In the genomic region with DNA sequence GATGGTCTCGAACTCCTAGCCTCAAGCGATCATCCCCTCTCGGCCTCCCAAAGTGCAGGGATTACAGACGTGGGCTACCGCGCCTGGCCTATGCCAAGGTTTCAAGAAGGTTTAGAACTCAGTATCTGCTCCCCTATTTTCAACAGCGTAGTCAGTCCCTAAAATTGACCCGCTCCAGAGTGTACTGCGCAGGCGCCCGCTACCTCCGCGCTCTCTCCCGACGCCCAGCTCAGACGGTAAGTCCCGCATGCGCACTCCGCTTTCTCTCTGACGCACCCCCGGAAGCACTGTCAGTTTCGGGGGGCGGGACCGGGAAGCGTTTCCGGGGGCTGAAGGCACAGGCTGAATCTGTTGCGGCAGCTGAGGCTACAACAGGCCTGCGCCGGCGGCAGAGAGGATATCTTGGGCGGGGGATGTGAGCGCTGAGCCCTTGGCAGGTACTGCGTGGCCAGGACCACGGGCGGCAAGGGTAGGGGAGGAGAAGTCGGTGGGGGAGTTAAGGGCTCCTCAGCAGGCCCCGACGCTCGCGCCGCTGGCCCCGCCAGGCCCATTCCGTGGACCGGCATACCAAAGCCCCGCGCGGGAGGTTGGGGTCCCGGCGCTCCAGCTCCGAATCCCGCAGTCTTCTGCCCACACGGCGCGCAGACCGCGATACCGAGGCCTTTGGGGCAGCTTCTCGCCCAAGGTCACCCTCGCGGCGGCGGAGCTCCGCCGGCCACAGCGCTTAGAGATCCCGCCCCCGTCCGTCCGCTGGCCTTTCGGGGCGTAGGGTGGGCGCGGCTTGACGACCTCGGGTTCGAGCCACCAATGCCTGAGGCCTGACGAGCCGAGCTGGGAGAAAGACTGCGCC, we compare ENCODE assay signal across 8 cellular contexts. TPM values are rescaled to one million over a fixed set of nuclear protein-coding genes. Genes with fewer than 3 reads are reported as not detected.
DNase-seq lines count a peak whose midpoint lies in the region; ATAC-seq, FAIRE-seq and TF ChIP-seq lines count a peak whose summit lies in the region.

A gene with protein sequence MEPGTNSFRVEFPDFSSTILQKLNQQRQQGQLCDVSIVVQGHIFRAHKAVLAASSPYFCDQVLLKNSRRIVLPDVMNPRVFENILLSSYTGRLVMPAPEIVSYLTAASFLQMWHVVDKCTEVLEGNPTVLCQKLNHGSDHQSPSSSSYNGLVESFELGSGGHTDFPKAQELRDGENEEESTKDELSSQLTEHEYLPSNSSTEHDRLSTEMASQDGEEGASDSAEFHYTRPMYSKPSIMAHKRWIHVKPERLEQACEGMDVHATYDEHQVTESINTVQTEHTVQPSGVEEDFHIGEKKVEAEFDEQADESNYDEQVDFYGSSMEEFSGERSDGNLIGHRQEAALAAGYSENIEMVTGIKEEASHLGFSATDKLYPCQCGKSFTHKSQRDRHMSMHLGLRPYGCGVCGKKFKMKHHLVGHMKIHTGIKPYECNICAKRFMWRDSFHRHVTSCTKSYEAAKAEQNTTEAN (plus strand): TSS at position 345 of the 850 bp plus-strand sequence. CDS start 27,470 bp downstream, outside the sequence.

- BruUV-seq in HCT116 (replicated peaks; lab: Mats Ljungman, UMichigan), result TSS peak; percentile 44

- H2AFZ ChIP-seq in HCT116 (ENCODE audit: low read depth, low read length, poor library complexity, severe bottlenecking), result peak within 1 kb of the TSS; percentile 24

- RAD21 ChIA-PET in HCT116 (lab: Charles Lee; ENCODE audit: low non-redundant PET in 1 of 2, low total read pairs in 2 of 2, uncharacterized antibody in 2 of 2, unreplicated experiment in 2 of 2), result interaction anchor here in 1 of 2 experiments (1.0 kb wide), 1 partner anchor 99 kb away, joined by 4 read pairs; no protein-coding TSS in a partner anchor

- no peaks in the 10 kb centered on the region for H3K36me3 Mint-ChIP-seq in neural crest cell (ENCODE audit: low read depth)

- TF ChIP-seq POLR2A in HCT116 (IDR thresholded peaks at IDR 0.05; ENCODE audit: borderline replicate concordance, extremely low read depth, insufficient read depth, insufficient read length) (peak; percentile 81), stomach (IDR thresholded peaks at IDR 0.05) (peak in 2 of 4 donors; percentile 60 to 65)

- H3K4me3 ChIP-seq in HCT116 (replicated peaks in 1 of 2; ENCODE audit: low read depth in 1 of 2, low read length in 2 of 2) (peak within 1 kb of the TSS; percentile 72 to 79), SJSA1 (peak within 1 kb of the TSS; percentile 80), foreskin fibroblast (ENCODE audit: low read depth in 1 of 2, low read length in 2 of 2) (peak within 1 kb of the TSS; percentile 81 to 88), stomach (peak within 1 kb of the TSS; percentile 83 to 95 (median 84))

- WGBS in stomach, 5 donors, result 2 to 5% (median 2%) methylated on average over 54 to 79 of the region's 79 CpGs

- DNase-seq in HCT116 (ENCODE audit: low read depth, low spot score) (peak; percentile 85), MV-4-11 (lab: John Stamatoyannopoulos, UW) (peak; percentile 95), SJSA1 (ENCODE audit: low read depth in 1 of 2, low spot score in 2 of 2) (peak; percentile 91 to 96), foreskin fibroblast (peak; percentile 93 to 98), neural crest cell (ENCODE audit: low read depth, low spot score) (peak; percentile 97), stomach (peak; percentile 98)
- DNase-seq in activated gamma-delta T cell treated with anti-CD3 and anti-CD28 coated beads, Interleukin-2, amount 50 U/mL, for 16 hours (ENCODE audit: low read depth), result peak; percentile 98

- TF ChIP-seq CTCF in HCT116 (IDR thresholded peaks at IDR 0.05 in 2 of 3, conservative IDR thresholded peaks at IDR 0.05 in 1 of 3; ENCODE audit: borderline replicate concordance in 1 of 3, insufficient read depth in 1 of 3, low read depth in 2 of 3, low read length in 2 of 3) (no peak), foreskin fibroblast (IDR thresholded peaks at IDR 0.05; ENCODE audit: low read depth, low read length) (no peak), neural crest cell (conservative IDR thresholded peaks at IDR 0.05) (no peak), stomach (IDR thresholded peaks at IDR 0.05) (peak in 1 of 7 experiments; percentile 4)

- intact Hi-C loops in HCT116 (cut with micrococcal nuclease) (no loop called here), stomach (cut with DNase I; ENCODE audit: low total_unique reads) (no loop called here)

- 0 out of 4 replicates have a peak, but pooled peaks cover 0 to 4% of the 10 kb centered on the region in 2 experiments for H3K36me3 ChIP-seq in HCT116 (ENCODE audit: control insufficient read depth in 1 of 2, insufficient read depth in 2 of 2, low read length in 2 of 2)
- peaks cover 19% of the 10 kb centered on the region for H3K36me3 ChIP-seq in SJSA1
- peaks cover 0 to 14% (median 13%) of the 10 kb centered on the region in 4 donors for H3K36me3 ChIP-seq in stomach

- peak within 1 kb of the TSS; percentile 75 for H3K9ac ChIP-seq in HCT116 (ENCODE audit: low read length)

- H3K27ac Mint-ChIP-seq in neural crest cell (ENCODE audit: unreplicated experiment), result peak within 1 kb of the TSS; percentile 91

- TF ChIP-seq RAD21 in HCT116 (IDR thresholded peaks at IDR 0.05; ENCODE audit: low read depth), result no peak

- H3K4me1 ChIP-seq in HCT116 (ENCODE audit: control insufficient read depth in 1 of 2, insufficient read depth in 2 of 2, low read length in 2 of 2) (peaks cover 7 to 14% of the 10 kb centered on the region in 2 experiments), SJSA1 (replicated peaks) (peaks cover 11% of the 10 kb centered on the region), stomach (peaks cover 11 to 48% (median 33%) of the 10 kb centered on the region in 4 donors)

- peaks cover 29% of the 10 kb centered on the region for H3K4me1 Mint-ChIP-seq in neural crest cell

- peak within 1 kb of the TSS; percentile 83 for H3K4me2 ChIP-seq in HCT116 (ENCODE audit: low read length)

- no peaks in the 10 kb centered on the region for H3K9me2 ChIP-seq in HCT116 (ENCODE audit: insufficient read depth)

- H3K9me3 ChIP-seq in HCT116 (ENCODE audit: control insufficient read depth in 1 of 2, insufficient read depth in 1 of 2, low read depth in 1 of 2, low read length in 2 of 2) (no peaks in the 10 kb centered on the region), SJSA1 (replicated peaks) (no peaks in the 10 kb centered on the region), stomach (no peaks in the 10 kb centered on the region)

- ATAC-seq in HCT116, result peak; percentile 92

- CTCF ChIA-PET in HCT116 (lab: Charles Lee), result interaction anchor here (0.8 to 1.1 kb wide), 3 partner anchors 32 to 102 kb away, joined by 3 to 4 read pairs (median 3); no protein-coding TSS in a partner anchor

- peak within 1 kb of the TSS; percentile 92 for H3K4me3 Mint-ChIP-seq in neural crest cell

- peak; percentile 86 for FAIRE-seq in G401.6 (lab: Jason Lieb, UNC)

- peaks cover 2% of the 10 kb centered on the region for H3K9me3 Mint-ChIP-seq in neural crest cell

- peaks cover 17% of the 10 kb centered on the region for H3K27me3 Mint-ChIP-seq in neural crest cell (ENCODE audit: low read depth)

- H3K27ac ChIP-seq in HCT116 (ENCODE audit: low read depth, low read length) (peak within 1 kb of the TSS; percentile 73), SJSA1 (peak within 1 kb of the TSS; percentile 30; the same call in 1 of the 2 replicates), stomach (peak within 1 kb of the TSS; percentile 88 to 94 (median 90))

- no peak for TF ChIP-seq EP300 in stomach (IDR thresholded peaks at IDR 0.05)

- H3K27me3 ChIP-seq in HCT116 (ENCODE audit: insufficient read depth, low read length) (no peaks in the 10 kb centered on the region), SJSA1 (replicated peaks) (no peaks in the 10 kb centered on the region), stomach (no peaks in the 10 kb centered on the region)

- H4K20me1 ChIP-seq in HCT116 (ENCODE audit: insufficient read depth), result no peaks in the 10 kb centered on the region

- POLR2A ChIA-PET in HCT116 (lab: Charles Lee), result interaction anchor here (0.7 kb wide), 1 partner anchor 14 kb away, joined by 4 read pairs; no protein-coding TSS in a partner anchor

- peaks cover 46% of the 10 kb centered on the region for H3K79me2 ChIP-seq in HCT116 (ENCODE audit: insufficient read depth, low read length)

TF ChIP-seq in HCT116, 20 proteins besides CTCF, POLR2A, EP300 and RAD21 (continues in another document):
- TF ChIP-seq TCF7L2 (IDR thresholded peaks at IDR 0.05; ENCODE audit: borderline replicate concordance, extremely low read depth, insufficient read depth, insufficient read length) (peak; percentile 22), CBX3 (IDR thresholded peaks at IDR 0.05; ENCODE audit: low read depth) (no peak; the same call in 1 of the 2 replicates), ZNF274 (IDR thresholded peaks at IDR 0.05; ENCODE audit: low read depth, low read length) (no peak), EGR1 (IDR thresholded peaks at IDR 0.05; ENCODE audit: low read depth) (peak; percentile 40; the same call in 1 of the 2 replicates), POLR2AphosphoS5 (IDR thresholded peaks at IDR 0.05; ENCODE audit: low read depth, low read length) (peak; percentile 85), SIN3A (IDR thresholded peaks at IDR 0.05; ENCODE audit: low read depth) (peak; percentile 84), FOSL1 (IDR thresholded peaks at IDR 0.05; ENCODE audit: low read depth) (no peak), JUND (IDR thresholded peaks at IDR 0.05) (no peak), MAX (IDR thresholded peaks at IDR 0.05) (no peak; the same call in 1 of the 2 replicates), ELF1 (IDR thresholded peaks at IDR 0.05; ENCODE audit: borderline replicate concordance, low read depth) (no peak), ZFX (IDR thresholded peaks at IDR 0.05) (peak; percentile 96), SP1 (IDR thresholded peaks at IDR 0.05; ENCODE audit: low read depth) (no peak; the same call in 1 of the 2 replicates), EZH2 (IDR thresholded peaks at IDR 0.05) (no peak)
- TF ChIP-seq, protein P1, sequence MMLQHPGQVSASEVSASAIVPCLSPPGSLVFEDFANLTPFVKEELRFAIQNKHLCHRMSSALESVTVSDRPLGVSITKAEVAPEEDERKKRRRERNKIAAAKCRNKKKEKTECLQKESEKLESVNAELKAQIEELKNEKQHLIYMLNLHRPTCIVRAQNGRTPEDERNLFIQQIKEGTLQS (IDR thresholded peaks at IDR 0.05), result no peak

RNA-seq across cellular contexts. Expression of the gene that starts here (rescaled TPM):
- total RNA-seq in HCT116 (2021; ENCODE audit: unreplicated experiment) (15.4 TPM), neural crest cell (14.5 and 23.0 TPM in 2 replicates), stomach (100 to 1,000 TPM in 1 of 5 donors, 10 to 100 TPM in 3, 1 to 10 TPM in 1; 2.0 to 114 (median 15.5) TPM)
- 3.2 and 4.3 TPM in 2 replicates for polyA plus RNA-seq in HCT116 (2012)
- 6.5 and 6.8 TPM in 2 replicates for total RNA-seq in SJSA1 (2014; rRNA removed; shearing (Covaris generic))
- polyA plus RNA-seq in stomach, result 1 to 10 TPM; 1.8 to 2.9 (median 2.4) TPM

Comparison
In these comparisons a context has a peak if more than half of its experiments do, and no peak if none do; other contexts are left out.
1. Peak in every context shown above with its lines: DNase-seq, ATAC-seq, H3K4me3 ChIP-seq and H3K27ac ChIP-seq.
2. H3K27ac ChIP-seq: peak in every context shown above with its lines; median percentile 90 in stomach; 73 in HCT116; 30 in SJSA1.